1 cellular context compared by ENCODE assay signal in genomic region chr20:53322651-53323050, GRCh38.
TF ChIP-seq lines count a peak whose summit lies in the region.

No MANE protein-coding gene starts in this region.

TF ChIP-seq in K562, 482 proteins besides CTCF, POLR2A, EP300 and RAD21 (continued from another document):
- no peak for TF ChIP-seq ZBTB40 (IDR thresholded peaks at IDR 0.05)
- no peak for TF ChIP-seq ZBTB40 (CRISPR knock-in tag; IDR thresholded peaks at IDR 0.05)
